34 cellular contexts compared by ENCODE assay signal in the genomic region with DNA sequence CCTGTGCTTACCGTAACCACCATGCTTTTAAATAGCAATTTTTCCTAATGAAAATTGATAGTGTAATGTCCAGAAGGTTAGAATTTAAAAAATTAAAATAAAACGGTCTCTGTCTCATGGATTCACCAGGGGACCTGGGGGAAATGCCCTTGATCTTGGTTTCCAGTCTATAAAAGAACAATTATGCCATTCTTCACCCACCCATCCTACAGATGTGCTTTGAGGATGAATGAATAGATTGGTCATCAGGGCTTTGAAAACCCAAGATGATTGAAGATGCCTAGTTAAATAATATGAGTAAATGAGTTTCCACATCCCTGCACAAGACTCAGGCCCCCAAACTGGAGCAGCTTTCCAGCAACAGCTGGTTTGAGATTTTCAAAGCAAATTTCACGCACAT.
"Had no signal": no experiment of that assay in that cellular context is flagged by ENCODE, and none has a peak within 500 bp of the region (broad histone marks: within the 10 kb centered on the region; RNA-seq: fewer than 3 reads in every experiment).

No MANE protein-coding gene starts in this region.

- H3K27me3 Mint-ChIP-seq: activated CD4-positive, alpha-beta T cell treated with anti-CD3 and anti-CD28 coated beads for 36 hours; activated CD8-positive, alpha-beta memory T cell treated with anti-CD3 and anti-CD28 coated beads, Interleukin-2, amount 10 ng/mL, durations not matched to agents 7 days and 5 days; activated naive CD8-positive, alpha-beta T cell; activated T-cell treated with anti-CD3 and anti-CD28 coated beads, Interleukin-2, amount 50 U/mL, for 24 hours; dendritic cell treated with granulocyte-macrophage colony-stimulating factor and Interleukin-4, amounts not matched to agents 40 ng/mL and 50 ng/mL, for 4 days had no signal

- DNase-seq: activated CD4-positive, alpha-beta memory T cell treated with anti-CD3 and anti-CD28 coated beads for 36 hours; activated CD4-positive, alpha-beta T cell treated with anti-CD3 and anti-CD28 coated beads for 36 hours; activated CD4-positive, alpha-beta T cell treated with anti-CD3 and anti-CD28 coated beads, Interleukin-2, amount 10 ng/mL, durations not matched to agents 24 days and 14 days; activated CD4-positive, CD25-positive, alpha-beta regulatory T cell; activated CD4-positive, CD25-positive, alpha-beta regulatory T cell treated with anti-CD3 and anti-CD28 coated beads, Interleukin-2, amount 50 U/mL, for 72 hours; activated CD8-positive, alpha-beta memory T cell treated with anti-CD3 and anti-CD28 coated beads, Interleukin-2, amount 10 ng/mL, durations not matched to agents 7 days and 5 days; activated CD8-positive, alpha-beta memory T cell treated with anti-CD3 and anti-CD28 coated beads, Interleukin-2, amount 50 U/mL, for 4 hours; activated CD8-positive, alpha-beta T cell treated with anti-CD3 and anti-CD28 coated beads, Interleukin-2, amount 10 ng/mL, durations not matched to agents 7 days and 5 days; activated effector memory CD4-positive, alpha-beta T cell treated with Interleukin-2 at 50 U/mL for 16 hours; activated gamma-delta T cell treated with Interleukin-2 at 50 U/mL for 16 hours; activated naive CD4-positive, alpha-beta T cell treated with anti-CD3 and anti-CD28 coated beads, Interleukin-2, amount 50 U/mL, for 16 hours; activated naive CD4-positive, alpha-beta T cell treated with Interleukin-2 at 50 U/mL for 16 hours; activated T-cell treated with anti-CD3 and anti-CD28 coated beads for 4 hours; activated T-cell treated with anti-CD3 and anti-CD28 coated beads, Interleukin-2, amount 50 U/mL, for 24 hours; activated T-cell treated with anti-CD3 and anti-CD28 coated beads, Interleukin-2, amount 50 U/mL, for 72 hours; amniotic stem cell; anterior cingulate cortex; brain microvascular endothelial cell; dorsolateral prefrontal cortex; effector memory CD4-positive, alpha-beta T cell; foreskin keratinocyte; heart right ventricle; T-helper 1 cell; T-helper 17 cell; T1000; WERI-Rb-1 had no signal

- H3K4me1 Mint-ChIP-seq: activated T-helper 17 cell treated with anti-CD3 and anti-CD28 coated beads, Interleukin-2, amount 50 U/mL, for 72 hours had no signal

- H3K9me3 ChIP-seq: gastroesophageal sphincter, heart right ventricle had no signal

- H3K27me3 ChIP-seq: brain microvascular endothelial cell, dorsolateral prefrontal cortex, foreskin keratinocyte, gastroesophageal sphincter, heart right ventricle had no signal

- H3K9me3 Mint-ChIP-seq: activated CD4-positive, alpha-beta memory T cell treated with anti-CD3 and anti-CD28 coated beads for 36 hours; activated CD4-positive, alpha-beta T cell treated with anti-CD3 and anti-CD28 coated beads, Interleukin-2, amount 10 ng/mL, durations not matched to agents 24 days and 14 days; activated T-cell treated with anti-CD3 and anti-CD28 coated beads, Interleukin-2, amount 50 U/mL, for 24 hours; activated T-cell treated with anti-CD3 and anti-CD28 coated beads, Interleukin-2, amount 50 U/mL, for 72 hours; activated T-helper 17 cell treated with anti-CD3 and anti-CD28 coated beads, Interleukin-2, amount 50 U/mL, for 72 hours; central memory CD8-positive, alpha-beta T cell; dendritic cell treated with granulocyte-macrophage colony-stimulating factor and Interleukin-4, amounts not matched to agents 40 ng/mL and 50 ng/mL, for 4 days; endodermal cell; T-helper 2 cell treated with Interferon-gamma antibody and Interleukin-4, amounts not matched to agents 5 μg/mL and 100 μg/mL, for 36 hours had no signal

- H3K36me3 Mint-ChIP-seq: activated CD4-positive, alpha-beta memory T cell treated with anti-CD3 and anti-CD28 coated beads for 36 hours; activated CD8-positive, alpha-beta memory T cell treated with anti-CD3 and anti-CD28 coated beads, Interleukin-2, amount 10 ng/mL, durations not matched to agents 7 days and 5 days; activated naive CD8-positive, alpha-beta T cell had no signal

- H3K4me3 Mint-ChIP-seq: activated CD4-positive, alpha-beta memory T cell treated with anti-CD3 and anti-CD28 coated beads for 36 hours; activated CD4-positive, alpha-beta T cell treated with anti-CD3 and anti-CD28 coated beads for 36 hours; activated CD4-positive, alpha-beta T cell treated with anti-CD3 and anti-CD28 coated beads, Interleukin-2, amount 10 ng/mL, durations not matched to agents 24 days and 14 days; activated CD8-positive, alpha-beta memory T cell treated with anti-CD3 and anti-CD28 coated beads, Interleukin-2, amount 10 ng/mL, durations not matched to agents 7 days and 5 days; activated CD8-positive, alpha-beta T cell treated with anti-CD3 and anti-CD28 coated beads, Interleukin-2, amount 10 ng/mL, durations not matched to agents 7 days and 5 days; activated naive CD8-positive, alpha-beta T cell; activated T-cell treated with anti-CD3 and anti-CD28 coated beads, Interleukin-2, amount 50 U/mL, for 24 hours; activated T-cell treated with anti-CD3 and anti-CD28 coated beads, Interleukin-2, amount 50 U/mL, for 72 hours; activated T-helper 17 cell treated with anti-CD3 and anti-CD28 coated beads, Interleukin-2, amount 50 U/mL, for 72 hours; central memory CD8-positive, alpha-beta T cell; dendritic cell treated with granulocyte-macrophage colony-stimulating factor and Interleukin-4, amounts not matched to agents 40 ng/mL and 50 ng/mL, for 4 days; endodermal cell; T-helper 17 cell; T-helper 2 cell treated with Interferon-gamma antibody and Interleukin-4, amounts not matched to agents 5 μg/mL and 100 μg/mL, for 36 hours had no signal

- H3K27ac ChIP-seq: brain microvascular endothelial cell, coronary artery, foreskin keratinocyte, gastroesophageal sphincter, heart right ventricle, WERI-Rb-1 had no signal

- H3K27ac Mint-ChIP-seq: activated CD4-positive, alpha-beta memory T cell treated with anti-CD3 and anti-CD28 coated beads for 36 hours; activated CD4-positive, alpha-beta T cell treated with anti-CD3 and anti-CD28 coated beads for 36 hours; activated CD4-positive, alpha-beta T cell treated with anti-CD3 and anti-CD28 coated beads, Interleukin-2, amount 10 ng/mL, durations not matched to agents 24 days and 14 days; activated CD8-positive, alpha-beta memory T cell treated with anti-CD3 and anti-CD28 coated beads, Interleukin-2, amount 10 ng/mL, durations not matched to agents 7 days and 5 days; activated CD8-positive, alpha-beta T cell treated with anti-CD3 and anti-CD28 coated beads, Interleukin-2, amount 10 ng/mL, durations not matched to agents 7 days and 5 days; activated naive CD8-positive, alpha-beta T cell; activated T-cell treated with anti-CD3 and anti-CD28 coated beads, Interleukin-2, amount 50 U/mL, for 24 hours; activated T-cell treated with anti-CD3 and anti-CD28 coated beads, Interleukin-2, amount 50 U/mL, for 72 hours; activated T-helper 17 cell treated with anti-CD3 and anti-CD28 coated beads, Interleukin-2, amount 50 U/mL, for 72 hours; dendritic cell treated with granulocyte-macrophage colony-stimulating factor and Interleukin-4, amounts not matched to agents 40 ng/mL and 50 ng/mL, for 4 days; endodermal cell; T-helper 17 cell; T-helper 2 cell treated with Interferon-gamma antibody and Interleukin-4, amounts not matched to agents 5 μg/mL and 100 μg/mL, for 36 hours had no signal
